Comparison of ENCODE assay signal across 1 cellular context in the genomic region with DNA sequence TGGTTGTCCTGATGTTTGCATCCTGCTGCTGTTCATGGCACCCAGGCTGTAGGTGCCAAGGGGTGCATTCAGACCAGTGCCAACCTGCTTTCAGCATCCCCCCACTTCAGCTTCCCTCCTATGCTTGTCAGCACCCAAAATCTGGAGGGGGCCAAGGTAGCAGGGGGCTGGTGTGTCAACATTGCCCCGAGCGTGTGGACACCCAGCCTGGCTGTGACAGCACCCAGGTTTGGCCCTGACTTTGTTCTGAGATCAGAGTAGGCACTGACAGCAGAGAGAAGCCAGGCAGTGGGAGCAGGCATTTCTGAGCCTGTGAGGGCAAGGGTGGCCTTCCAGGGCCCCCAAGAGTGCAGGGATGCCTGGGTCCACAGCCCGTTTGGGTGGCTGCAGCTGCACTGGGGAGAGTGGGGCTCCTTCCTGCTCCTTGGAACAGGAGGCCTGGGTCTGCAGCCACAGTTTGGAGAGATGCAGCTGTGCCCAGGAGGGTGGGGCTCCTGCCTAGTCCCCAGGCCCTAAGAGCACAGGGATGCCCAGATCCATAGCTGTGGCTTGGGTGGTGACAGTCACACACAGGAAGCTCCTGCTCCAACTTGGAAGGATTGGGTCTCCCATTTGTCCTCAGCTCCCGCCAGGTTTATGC.
TF ChIP-seq lines count a peak whose summit lies in the region.

No MANE protein-coding gene starts in this region.

TF ChIP-seq in GM23338, 12 proteins besides CTCF, POLR2A, EP300 and RAD21 (continued from another document):
- TF ChIP-seq, protein P1, sequence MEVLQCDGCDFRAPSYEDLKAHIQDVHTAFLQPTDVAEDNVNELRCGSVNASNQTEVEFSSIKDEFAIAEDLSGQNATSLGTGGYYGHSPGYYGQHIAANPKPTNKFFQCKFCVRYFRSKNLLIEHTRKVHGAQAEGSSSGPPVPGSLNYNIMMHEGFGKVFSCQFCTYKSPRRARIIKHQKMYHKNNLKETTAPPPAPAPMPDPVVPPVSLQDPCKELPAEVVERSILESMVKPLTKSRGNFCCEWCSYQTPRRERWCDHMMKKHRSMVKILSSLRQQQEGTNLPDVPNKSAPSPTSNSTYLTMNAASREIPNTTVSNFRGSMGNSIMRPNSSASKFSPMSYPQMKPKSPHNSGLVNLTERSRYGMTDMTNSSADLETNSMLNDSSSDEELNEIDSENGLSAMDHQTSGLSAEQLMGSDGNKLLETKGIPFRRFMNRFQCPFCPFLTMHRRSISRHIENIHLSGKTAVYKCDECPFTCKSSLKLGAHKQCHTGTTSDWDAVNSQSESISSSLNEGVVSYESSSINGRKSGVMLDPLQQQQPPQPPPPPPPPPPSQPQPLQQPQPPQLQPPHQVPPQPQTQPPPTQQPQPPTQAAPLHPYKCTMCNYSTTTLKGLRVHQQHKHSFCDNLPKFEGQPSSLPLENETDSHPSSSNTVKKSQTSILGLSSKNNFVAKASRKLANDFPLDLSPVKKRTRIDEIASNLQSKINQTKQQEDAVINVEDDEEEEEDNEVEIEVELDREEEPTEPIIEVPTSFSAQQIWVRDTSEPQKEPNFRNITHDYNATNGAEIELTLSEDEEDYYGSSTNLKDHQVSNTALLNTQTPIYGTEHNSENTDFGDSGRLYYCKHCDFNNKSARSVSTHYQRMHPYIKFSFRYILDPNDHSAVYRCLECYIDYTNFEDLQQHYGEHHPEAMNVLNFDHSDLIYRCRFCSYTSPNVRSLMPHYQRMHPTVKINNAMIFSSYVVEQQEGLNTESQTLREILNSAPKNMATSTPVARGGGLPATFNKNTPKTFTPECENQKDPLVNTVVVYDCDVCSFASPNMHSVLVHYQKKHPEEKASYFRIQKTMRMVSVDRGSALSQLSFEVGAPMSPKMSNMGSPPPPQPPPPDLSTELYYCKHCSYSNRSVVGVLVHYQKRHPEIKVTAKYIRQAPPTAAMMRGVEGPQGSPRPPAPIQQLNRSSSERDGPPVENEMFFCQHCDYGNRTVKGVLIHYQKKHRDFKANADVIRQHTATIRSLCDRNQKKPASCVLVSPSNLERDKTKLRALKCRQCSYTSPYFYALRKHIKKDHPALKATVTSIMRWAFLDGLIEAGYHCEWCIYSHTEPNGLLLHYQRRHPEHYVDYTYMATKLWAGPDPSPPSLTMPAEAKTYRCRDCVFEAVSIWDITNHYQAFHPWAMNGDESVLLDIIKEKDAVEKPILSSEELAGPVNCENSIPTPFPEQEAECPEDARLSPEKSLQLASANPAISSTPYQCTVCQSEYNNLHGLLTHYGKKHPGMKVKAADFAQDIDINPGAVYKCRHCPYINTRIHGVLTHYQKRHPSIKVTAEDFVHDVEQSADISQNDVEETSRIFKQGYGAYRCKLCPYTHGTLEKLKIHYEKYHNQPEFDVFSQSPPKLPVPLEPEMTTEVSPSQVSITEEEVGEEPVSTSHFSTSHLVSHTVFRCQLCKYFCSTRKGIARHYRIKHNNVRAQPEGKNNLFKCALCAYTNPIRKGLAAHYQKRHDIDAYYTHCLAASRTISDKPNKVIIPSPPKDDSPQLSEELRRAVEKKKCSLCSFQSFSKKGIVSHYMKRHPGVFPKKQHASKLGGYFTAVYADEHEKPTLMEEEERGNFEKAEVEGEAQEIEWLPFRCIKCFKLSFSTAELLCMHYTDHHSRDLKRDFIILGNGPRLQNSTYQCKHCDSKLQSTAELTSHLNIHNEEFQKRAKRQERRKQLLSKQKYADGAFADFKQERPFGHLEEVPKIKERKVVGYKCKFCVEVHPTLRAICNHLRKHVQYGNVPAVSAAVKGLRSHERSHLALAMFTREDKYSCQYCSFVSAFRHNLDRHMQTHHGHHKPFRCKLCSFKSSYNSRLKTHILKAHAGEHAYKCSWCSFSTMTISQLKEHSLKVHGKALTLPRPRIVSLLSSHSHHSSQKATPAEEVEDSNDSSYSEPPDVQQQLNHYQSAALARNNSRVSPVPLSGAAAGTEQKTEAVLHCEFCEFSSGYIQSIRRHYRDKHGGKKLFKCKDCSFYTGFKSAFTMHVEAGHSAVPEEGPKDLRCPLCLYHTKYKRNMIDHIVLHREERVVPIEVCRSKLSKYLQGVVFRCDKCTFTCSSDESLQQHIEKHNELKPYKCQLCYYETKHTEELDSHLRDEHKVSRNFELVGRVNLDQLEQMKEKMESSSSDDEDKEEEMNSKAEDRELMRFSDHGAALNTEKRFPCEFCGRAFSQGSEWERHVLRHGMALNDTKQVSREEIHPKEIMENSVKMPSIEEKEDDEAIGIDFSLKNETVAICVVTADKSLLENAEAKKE (CRISPR knock-in tag; IDR thresholded peaks at IDR 0.05): no peak
